ENCODE assay signal across 9 cellular contexts in the genomic region with DNA sequence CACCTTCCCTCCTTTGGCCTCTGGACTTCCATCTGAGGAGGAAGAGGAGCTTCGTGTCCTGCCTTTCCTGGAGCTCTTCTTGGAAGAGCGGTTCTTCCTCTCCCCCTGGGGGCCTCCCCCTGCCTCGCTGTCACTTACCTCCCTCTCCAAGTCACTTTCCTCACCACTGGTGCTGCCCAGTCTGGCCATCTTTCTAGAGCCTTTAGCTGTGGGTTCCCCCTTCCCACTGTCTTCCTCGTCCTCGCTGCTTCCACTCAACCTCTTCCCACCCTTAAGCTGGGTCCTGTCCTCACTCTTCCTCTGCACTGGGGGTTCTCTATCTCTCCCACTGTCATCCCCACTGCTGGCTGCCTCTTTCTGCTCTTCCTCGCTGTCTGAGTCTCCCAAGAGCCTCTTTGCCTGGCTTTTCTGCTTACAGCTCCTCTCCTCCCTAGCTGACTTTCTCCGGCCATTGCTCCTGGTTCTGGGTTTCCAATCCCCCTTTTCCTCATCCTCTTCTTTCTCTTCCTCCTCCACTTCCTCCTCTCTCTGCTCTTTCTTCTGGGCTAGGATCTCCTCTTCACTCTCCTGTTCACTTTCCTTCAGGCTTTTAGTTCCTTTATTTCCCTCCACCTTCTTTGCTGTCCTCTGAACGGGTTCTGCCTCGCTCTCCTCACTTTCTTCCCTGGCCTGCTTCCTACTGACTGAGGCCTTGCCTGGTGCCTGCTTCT. TPM values are rescaled to one million over a fixed set of nuclear protein-coding genes. Genes with fewer than 3 reads are reported as not detected.
A peak's percentile ranks its signal among the peaks of the same experiment; 100 is the strongest.
DNase-seq lines count a peak whose midpoint lies in the region; ATAC-seq and TF ChIP-seq lines count a peak whose summit lies in the region.
"Had no signal": no experiment of that assay in that cellular context is flagged by ENCODE, and none has a peak within 500 bp of the region (broad histone marks: within the 10 kb centered on the region; RNA-seq: fewer than 3 reads in every experiment).

No MANE protein-coding gene starts in this region.

- no peaks in the 10 kb centered on the region for H3K9me3 ChIP-seq in OCI-LY3 (ENCODE audit: insufficient read depth, low read length)

- no peaks in the 10 kb centered on the region for H4K20me1 ChIP-seq in OCI-LY3 (ENCODE audit: insufficient read depth, low read length)

- H3K27ac ChIP-seq in OCI-LY3 (ENCODE audit: low read length) = no peak overlapping the region
- H3K27ac ChIP-seq in brain microvascular endothelial cell = no peak overlapping the region

- H3K36me3 Mint-ChIP-seq in effector memory CD8-positive, alpha-beta T cell (ENCODE audit: insufficient read depth) = peaks cover 36% of the 10 kb centered on the region
- H3K36me3 Mint-ChIP-seq in progenitor cell of endocrine pancreas (ENCODE audit: insufficient read depth) = peaks cover 3% of the 10 kb centered on the region

- TF ChIP-seq CTCF in GM06990 (IDR thresholded peaks at IDR 0.05; ENCODE audit: insufficient read depth, low read length, poor library complexity, severe bottlenecking) (no peak), OCI-LY3 (IDR thresholded peaks at IDR 0.05; ENCODE audit: low read depth, low read length) (no peak), progenitor cell of endocrine pancreas (IDR thresholded peaks at IDR 0.05; ENCODE audit: unreplicated experiment) (no peak), brain microvascular endothelial cell (IDR thresholded peaks at IDR 0.05; ENCODE audit: low read depth, low read length, missing control alignments) (no peak)

- H3K4me3 ChIP-seq in GM06990 (replicated peaks; ENCODE audit: low read depth, low read length) (peak overlapping the region; percentile 78; the same call in 1 of the 2 replicates), OCI-LY3 (ENCODE audit: low read length) (peak overlapping the region; percentile 94; the same call in 1 of the 2 replicates), brain microvascular endothelial cell (ENCODE audit: low read depth, low read length) (no peak overlapping the region)

- H3K9ac ChIP-seq in OCI-LY3 (ENCODE audit: low read length) = 0 out of 2 replicates have a peak overlapping the region, but pooled peaks have one; percentile 99

- H3K79me2 ChIP-seq in OCI-LY3 (ENCODE audit: low read length) = peaks cover 16% of the 10 kb centered on the region

- H3K4me1 Mint-ChIP-seq in effector memory CD8-positive, alpha-beta T cell (ENCODE audit: low read depth in 2 of 2) = peaks cover 23 to 24% of the 10 kb centered on the region in 2 donors
- H3K4me1 Mint-ChIP-seq in progenitor cell of endocrine pancreas (ENCODE audit: low read depth) = peaks cover 16% of the 10 kb centered on the region

- H3K4me2 ChIP-seq in OCI-LY3 (ENCODE audit: low read length) = peak overlapping the region; percentile 91

- peak overlapping the region; percentile 96 to 99 for H3K4me3 Mint-ChIP-seq in effector memory CD8-positive, alpha-beta T cell
- peak overlapping the region; percentile 64 for H3K4me3 Mint-ChIP-seq in progenitor cell of endocrine pancreas (ENCODE audit: low read depth)

- ATAC-seq in effector memory CD8-positive, alpha-beta T cell (replicated peaks) = no peak
- ATAC-seq in HG03280 (IDR thresholded peaks at IDR 0.05; ENCODE audit: unreplicated experiment) = no peak

- H3K27me3 Mint-ChIP-seq in effector memory CD8-positive, alpha-beta T cell = no peaks in the 10 kb centered on the region
- no peaks in the 10 kb centered on the region for H3K27me3 Mint-ChIP-seq in progenitor cell of endocrine pancreas

- in situ Hi-C loops in brain microvascular endothelial cell (cut with HindIII; ENCODE audit: low pct_ligation_motif_present, low sequenced_read_pairs) = no loop called here

- no peak overlapping the region for H2AFZ ChIP-seq in OCI-LY3 (ENCODE audit: low read depth, low read length)

- H3K27me3 ChIP-seq in GM06990 (replicated peaks; ENCODE audit: control insufficient read depth, insufficient read depth, low read length) (no peaks in the 10 kb centered on the region), OCI-LY3 (ENCODE audit: low read depth, low read length) (no peaks in the 10 kb centered on the region), brain microvascular endothelial cell (replicated peaks) (no peaks in the 10 kb centered on the region)

- H3K36me3 ChIP-seq in GM06990 (ENCODE audit: control insufficient read depth, insufficient read depth, low read length) = peaks cover 15% of the 10 kb centered on the region
- peaks cover 28% of the 10 kb centered on the region for H3K36me3 ChIP-seq in OCI-LY3 (replicated peaks; ENCODE audit: low read depth, low read length)
- H3K36me3 ChIP-seq in brain microvascular endothelial cell (replicated peaks) = peaks cover 41% of the 10 kb centered on the region

- peak overlapping the region in 1 of 2 donors; percentile 98 for H3K27ac Mint-ChIP-seq in effector memory CD8-positive, alpha-beta T cell
- peak overlapping the region; percentile 25 for H3K27ac Mint-ChIP-seq in progenitor cell of endocrine pancreas

- H3K4me1 ChIP-seq in OCI-LY3 (ENCODE audit: low read length) = peaks cover 13% of the 10 kb centered on the region

- H3K9me3 Mint-ChIP-seq in effector memory CD8-positive, alpha-beta T cell = no peaks in the 10 kb centered on the region
- no peaks in the 10 kb centered on the region for H3K9me3 Mint-ChIP-seq in progenitor cell of endocrine pancreas (ENCODE audit: low read depth)

- DNase-seq in GM06990 (ENCODE audit: extremely low read depth, insufficient read length) = no peak
- DNase-seq in effector memory CD8-positive, alpha-beta T cell = no peak
- DNase-seq in progenitor cell of endocrine pancreas (ENCODE audit: low spot score, unreplicated experiment) = no peak
- DNase-seq in NOMO-1 (lab: John Stamatoyannopoulos, UW; ENCODE audit: unreplicated experiment in 2 of 2) = no peak
- no peak for DNase-seq in NCI-H774 (lab: John Stamatoyannopoulos, UW)
- DNase-seq in brain microvascular endothelial cell = no peak
- DNase-seq: activated CD4-positive, alpha-beta T cell treated with anti-CD3 and anti-CD28 coated beads for 48 hours had no signal

RNA-seq across cellular contexts. Expression of gene HIRIP3, which starts 1.4 kb away (rescaled TPM):
- 11.4 and 12.0 TPM in 2 replicates for total RNA-seq in progenitor cell of endocrine pancreas

RNA-seq across cellular contexts. Expression of gene INO80E, which starts 2.0 kb away (rescaled TPM):
- 72.7 and 74.2 TPM in 2 replicates for total RNA-seq in progenitor cell of endocrine pancreas

RNA-seq across cellular contexts. Expression of gene DOC2A, which starts 16.8 kb away (rescaled TPM):
- total RNA-seq in progenitor cell of endocrine pancreas = 4.4 and 5.0 TPM in 2 replicates

RNA-seq across cellular contexts. Expression of gene TAOK2, which starts 20.4 kb away (rescaled TPM):
- total RNA-seq in progenitor cell of endocrine pancreas = 51.1 and 54.0 TPM in 2 replicates

RNA-seq across cellular contexts. Expression of gene C16orf92, which starts 28.9 kb away (rescaled TPM):
- not detected in 2 replicates for total RNA-seq in progenitor cell of endocrine pancreas
